Comparison of ENCODE assay signal across 8 cellular contexts in the genomic region with DNA sequence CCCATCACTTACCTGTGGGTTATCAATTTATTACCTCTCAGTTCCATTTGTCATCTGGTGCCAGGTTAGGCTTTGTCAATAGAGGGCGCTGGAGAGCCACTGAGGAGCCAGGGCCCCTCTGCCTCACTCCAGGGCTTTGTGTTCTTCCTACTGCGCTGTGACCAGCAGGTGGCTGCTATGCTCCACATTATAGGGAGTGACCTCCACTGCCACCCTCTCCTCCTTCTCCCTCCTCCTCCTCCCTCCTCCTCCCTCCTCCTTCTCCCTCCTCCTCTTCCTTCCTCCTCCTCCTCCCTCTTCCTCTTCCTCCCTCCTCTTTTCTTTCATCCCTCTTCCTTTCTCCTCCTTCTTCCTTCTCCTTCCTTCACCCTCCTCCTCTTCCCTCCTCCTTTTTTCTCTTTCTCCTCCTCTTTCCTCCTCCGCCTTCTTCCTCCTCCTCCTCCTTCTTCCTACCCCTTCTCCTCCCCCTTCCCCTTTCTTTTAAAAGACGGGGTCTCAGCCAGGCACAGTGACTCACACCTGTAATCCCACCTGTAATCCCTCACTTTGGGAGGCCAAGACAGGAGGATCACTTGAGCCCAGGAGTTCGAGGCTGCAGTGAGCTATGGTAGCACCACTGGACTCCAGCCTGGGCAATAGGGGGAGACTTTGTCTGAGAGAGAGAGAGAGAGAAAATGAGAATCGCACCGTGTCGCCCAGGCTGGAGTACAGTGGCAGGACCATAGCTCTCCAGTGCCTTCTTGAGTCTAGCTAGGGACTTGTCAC. TPM values are rescaled to one million over a fixed set of nuclear protein-coding genes. Genes with fewer than 3 reads are reported as not detected.
DNase-seq lines count a peak whose midpoint lies in the region; ATAC-seq and TF ChIP-seq lines count a peak whose summit lies in the region.

No MANE protein-coding gene starts in this region.

- intact Hi-C loops in activated CD4-positive, alpha-beta T cell treated with anti-CD3 and anti-CD28 coated beads, Interleukin-2, amount 10 ng/mL, durations not matched to agents 24 days and 14 days (cut with micrococcal nuclease): loop anchor here (1.0 to 5.0 kb wide), 6 partner anchors 23 to 238 kb away; a partner anchor contains a TSS

- H3K27me3 Mint-ChIP-seq in activated CD4-positive, alpha-beta T cell treated with anti-CD3 and anti-CD28 coated beads, Interleukin-2, amount 10 ng/mL, durations not matched to agents 24 days and 14 days: no peaks in the 10 kb centered on the region

- H3K27me3 ChIP-seq in lung (ENCODE audit: control insufficient read depth, insufficient read depth): no peaks in the 10 kb centered on the region

- H3K4me3 Mint-ChIP-seq in activated CD4-positive, alpha-beta T cell treated with anti-CD3 and anti-CD28 coated beads, Interleukin-2, amount 10 ng/mL, durations not matched to agents 24 days and 14 days: no peak overlapping the region

- H3K36me3 ChIP-seq in lung (ENCODE audit: control insufficient read depth in 2 of 2, insufficient read depth in 2 of 2, low read length in 2 of 2): no peaks in the 10 kb centered on the region

- H3K27ac Mint-ChIP-seq in activated CD4-positive, alpha-beta T cell treated with anti-CD3 and anti-CD28 coated beads, Interleukin-2, amount 10 ng/mL, durations not matched to agents 24 days and 14 days: peak overlapping the region; percentile 35

- H3K9me3 ChIP-seq in lung (ENCODE audit: control insufficient read depth in 2 of 2, insufficient read depth in 1 of 2, low read length in 1 of 2): no peaks in the 10 kb centered on the region

- no peaks in the 10 kb centered on the region for H3K9me3 Mint-ChIP-seq in activated CD4-positive, alpha-beta T cell treated with anti-CD3 and anti-CD28 coated beads, Interleukin-2, amount 10 ng/mL, durations not matched to agents 24 days and 14 days

- ATAC-seq in GM19351 (IDR thresholded peaks at IDR 0.05; ENCODE audit: unreplicated experiment): peak; percentile 67
- ATAC-seq in HG03565 (IDR thresholded peaks at IDR 0.05; ENCODE audit: unreplicated experiment): peak; percentile 69
- ATAC-seq in lung (ENCODE audit: insufficient read depth, low FRiP score): peak; percentile 96

- H3K4me1 Mint-ChIP-seq in activated CD4-positive, alpha-beta T cell treated with anti-CD3 and anti-CD28 coated beads, Interleukin-2, amount 10 ng/mL, durations not matched to agents 24 days and 14 days: peaks cover 14% of the 10 kb centered on the region

- WGBS in lung, 2 donors: 26 to 34% methylated on average over 8 of the region's 8 CpGs

- TF ChIP-seq CTCF in lung (IDR thresholded peaks at IDR 0.05; ENCODE audit: control extremely low read depth, extremely low read depth): peak; percentile 98

- no peaks in the 10 kb centered on the region for H3K36me3 Mint-ChIP-seq in activated CD4-positive, alpha-beta T cell treated with anti-CD3 and anti-CD28 coated beads, Interleukin-2, amount 10 ng/mL, durations not matched to agents 24 days and 14 days (ENCODE audit: low read depth)

- no peak overlapping the region for H3K4me3 ChIP-seq in lung

- peak in 13 of 14 donors; percentile 8 to 83 (median 61) for DNase-seq in C1 segment of cervical spinal cord (lab: John Stamatoyannopoulos, UW)
- peak; percentile 92 for DNase-seq in NCI-H69 (lab: John Stamatoyannopoulos, UW)
- peak; percentile 97 for DNase-seq in activated CD4-positive, alpha-beta T cell treated with anti-CD3 and anti-CD28 coated beads, Interleukin-2, amount 10 ng/mL, durations not matched to agents 24 days and 14 days
- peak; percentile 75 for DNase-seq in dedifferentiated amniotic fluid mesenchymal stem cell (ENCODE audit: extremely low spot score)
- DNase-seq in lung (ENCODE audit: low spot score): peak; percentile 89
- peak; percentile 63 for DNase-seq in stimulated activated CD8-positive, alpha-beta memory T cell treated with anti-CD3 and anti-CD28 coated beads, Interleukin-15, amount 100 ng/mL, for 24 hours (ENCODE audit: low read depth)

- no peaks in the 10 kb centered on the region for H3K4me1 ChIP-seq in lung (ENCODE audit: control insufficient read depth in 2 of 2, insufficient read depth in 2 of 2, low read length in 2 of 2)

- no peak overlapping the region for H3K27ac ChIP-seq in lung (ENCODE audit: low read depth in 1 of 2, low read length in 1 of 2)

RNA-seq across cellular contexts. Expression of a gene that starts 10.3 kb away (rescaled TPM):
- total RNA-seq in activated CD4-positive, alpha-beta T cell treated with anti-CD3 and anti-CD28 coated beads, Interleukin-2, amount 10 ng/mL, durations not matched to agents 24 days and 14 days: 140 and 142 TPM in 2 replicates
- total RNA-seq in lung: under 1 TPM; 0.28 to 0.63 TPM
- polyA plus RNA-seq in lung: under 1 TPM; 0.22 to 0.50 TPM

RNA-seq across cellular contexts. Expression of a gene that starts 23.8 kb away (rescaled TPM):
- total RNA-seq in activated CD4-positive, alpha-beta T cell treated with anti-CD3 and anti-CD28 coated beads, Interleukin-2, amount 10 ng/mL, durations not matched to agents 24 days and 14 days: 60.0 and 64.5 TPM in 2 replicates
- 10 to 100 TPM; 24.9 to 41.0 TPM for total RNA-seq in lung
- polyA plus RNA-seq in lung: 10 to 100 TPM; 21.7 to 30.0 TPM

RNA-seq across cellular contexts. Expression of a gene that starts 27.7 kb away (rescaled TPM):
- 0.77 and 0.92 TPM in 2 replicates for total RNA-seq in activated CD4-positive, alpha-beta T cell treated with anti-CD3 and anti-CD28 coated beads, Interleukin-2, amount 10 ng/mL, durations not matched to agents 24 days and 14 days
- total RNA-seq in lung: not detected
- polyA plus RNA-seq in lung: under 1 TPM in 1 of 2 donors, not detected in 1; 0.03 TPM

RNA-seq across cellular contexts. Expression of a gene that starts 45.9 kb away (rescaled TPM):
- 451 and 472 TPM in 2 replicates for total RNA-seq in activated CD4-positive, alpha-beta T cell treated with anti-CD3 and anti-CD28 coated beads, Interleukin-2, amount 10 ng/mL, durations not matched to agents 24 days and 14 days
- total RNA-seq in lung: 100 to 1,000 TPM; 202 to 338 TPM
- polyA plus RNA-seq in lung: 1,000 to 10,000 TPM in 1 of 2 donors, 100 to 1,000 TPM in 1; 679 to 1,407 TPM

RNA-seq across cellular contexts. Expression of a gene that starts 48.2 kb away (rescaled TPM):
- total RNA-seq in activated CD4-positive, alpha-beta T cell treated with anti-CD3 and anti-CD28 coated beads, Interleukin-2, amount 10 ng/mL, durations not matched to agents 24 days and 14 days: 62.4 and 75.2 TPM in 2 replicates
- total RNA-seq in lung: 10 to 100 TPM in 1 of 2 donors, 1 to 10 TPM in 1; 3.8 to 32.3 TPM
- polyA plus RNA-seq in lung: 10 to 100 TPM; 19.6 to 72.5 TPM

Comparison
In these comparisons a context has a peak if more than half of its experiments do, and no peak if none do; other contexts are left out.
1. RNA of a gene that starts 10.3 kb away (total RNA-seq): 140 to 142 TPM in activated CD4-positive, alpha-beta T cell treated with anti-CD3 and anti-CD28 coated beads, Interleukin-2, amount 10 ng/mL, durations not matched to agents 24 days and 14 days; 0.28 to 0.63 TPM in lung; every median in the first group is over 10 times any median in the second.
2. Peak in every context shown above with its lines, with median percentiles within 50 percentile points of each other: DNase-seq and ATAC-seq.